ENCODE assay signal across 9 cellular contexts in the genomic region with DNA sequence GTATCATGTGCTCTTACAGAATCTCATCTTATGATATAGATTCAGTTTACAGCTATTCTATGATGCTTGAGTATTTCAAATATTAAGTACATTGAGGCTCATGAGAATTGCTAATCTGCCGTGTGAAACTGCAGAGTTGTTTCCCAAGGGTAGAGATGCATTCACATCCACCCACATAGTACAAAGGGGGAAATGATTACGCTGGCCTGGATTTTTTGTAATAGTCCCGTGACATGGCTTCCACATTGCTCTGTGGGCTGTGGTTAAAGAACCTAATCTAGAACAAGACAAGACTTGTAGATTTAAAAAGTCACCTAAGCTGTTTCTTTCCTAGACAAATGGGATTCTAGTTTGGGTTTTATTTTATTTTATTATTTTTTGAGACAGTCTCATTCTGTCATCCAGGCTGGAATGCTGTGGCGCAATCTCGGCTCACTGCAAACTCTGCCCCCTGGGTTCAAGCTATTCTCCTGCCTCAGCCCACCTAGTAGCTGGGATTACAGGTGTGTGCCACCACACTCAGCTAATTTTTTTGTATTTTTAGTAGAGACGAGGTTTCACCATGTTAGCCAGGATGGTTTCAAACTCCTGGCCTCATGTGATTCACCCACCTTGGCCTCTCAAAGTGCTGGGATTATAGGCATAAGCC. TPM values are rescaled to one million over a fixed set of nuclear protein-coding genes. Genes with fewer than 3 reads are reported as not detected.
A peak's percentile ranks its signal among the peaks of the same experiment; 100 is the strongest.
DNase-seq lines count a peak whose midpoint lies in the region; ATAC-seq and TF ChIP-seq lines count a peak whose summit lies in the region.
"Had no signal": no experiment of that assay in that cellular context is flagged by ENCODE, and none has a peak within 500 bp of the region (broad histone marks: within the 10 kb centered on the region; RNA-seq: fewer than 3 reads in every experiment).

No MANE protein-coding gene starts in this region.

- TF ChIP-seq CTCF in mucosa of descending colon (IDR thresholded peaks at IDR 0.05) = no peak

- DNase-seq in T-helper 17 cell (no peak), mesenchymal stem cell (no peak), mucosa of descending colon (no peak), T-helper 2 cell (no peak), KBM-7 (no peak)
- no peak for DNase-seq in effector CD8-positive, alpha-beta T cell (lab: John Stamatoyannopoulos, UW)

- H3K4ac ChIP-seq in mesenchymal stem cell (ENCODE audit: low read depth in 1 of 2, low read length in 2 of 2) = no peak overlapping the region

- H3K36me3 ChIP-seq in mesenchymal stem cell (ENCODE audit: control insufficient read depth in 1 of 2, insufficient read depth in 2 of 2, low read depth in 1 of 2, low read length in 2 of 2) = no peaks in the 10 kb centered on the region
- no peaks in the 10 kb centered on the region for H3K36me3 ChIP-seq in mucosa of descending colon (ENCODE audit: low read depth)

- no peak overlapping the region for H2BK15ac ChIP-seq in mesenchymal stem cell (ENCODE audit: low read depth, poor library complexity, severe bottlenecking)

- intact Hi-C loops in mucosa of descending colon (cut with DNase I, micrococcal nuclease) = loop anchor here in 1 of 2 donors (10.0 kb wide), 1 partner anchor 303 kb away; no protein-coding TSS in a partner anchor

- H3K79me1 ChIP-seq in mesenchymal stem cell (replicated peaks; ENCODE audit: low read length, poor library complexity, severe bottlenecking) = no peaks in the 10 kb centered on the region

- H2BK120ac ChIP-seq in mesenchymal stem cell (ENCODE audit: low read depth, low read length) = no peak overlapping the region

- H3K4me3 Mint-ChIP-seq in T-helper 17 cell = no peak overlapping the region

- no peaks in the 10 kb centered on the region for H3K27me3 ChIP-seq in mesenchymal stem cell (ENCODE audit: control insufficient read depth in 1 of 2, insufficient read depth in 1 of 2, low read length in 2 of 2)

- H3K27me3 Mint-ChIP-seq in T-helper 17 cell = no peaks in the 10 kb centered on the region

- peak overlapping the region; percentile 52 for H3K9ac ChIP-seq in mesenchymal stem cell (ENCODE audit: low read length)

- H3K4me3 ChIP-seq in mesenchymal stem cell (ENCODE audit: insufficient read depth in 1 of 2, low read depth in 1 of 2, low read length in 2 of 2) = peak overlapping the region in 1 of 2 experiments; percentile 34
- no peak overlapping the region for H3K4me3 ChIP-seq in mucosa of descending colon
- H3K4me3 ChIP-seq: SK-N-MC had no signal

- ATAC-seq in GM18511 (IDR thresholded peaks at IDR 0.05; ENCODE audit: unreplicated experiment) = peak; percentile 51
- peak; percentile 67 for ATAC-seq in HG02798 (IDR thresholded peaks at IDR 0.05; ENCODE audit: poor library complexity, unreplicated experiment)
- ATAC-seq in T-helper 17 cell = peak; percentile 59
- ATAC-seq in mucosa of descending colon = no peak

- no peak overlapping the region for H2BK12ac ChIP-seq in mesenchymal stem cell (ENCODE audit: low read length in 2 of 2)

- H3K14ac ChIP-seq in mesenchymal stem cell (ENCODE audit: low read length in 2 of 2) = no peak overlapping the region

- H3K4me1 Mint-ChIP-seq in T-helper 17 cell = peaks cover 7% of the 10 kb centered on the region

- H3K4me1 ChIP-seq in mesenchymal stem cell (ENCODE audit: control insufficient read depth, insufficient read depth, low read depth, low read length) (no peaks in the 10 kb centered on the region), mucosa of descending colon (ENCODE audit: low read depth) (no peaks in the 10 kb centered on the region)

- H4K91ac ChIP-seq in mesenchymal stem cell (ENCODE audit: low read length) = no peak overlapping the region

- H3K23ac ChIP-seq in mesenchymal stem cell (ENCODE audit: low read length in 2 of 2) = no peak overlapping the region

- 93% methylated on average over 4 of the region's 6 CpGs for WGBS in mesenchymal stem cell

- H2AFZ ChIP-seq in mesenchymal stem cell (ENCODE audit: low read depth, low read length) = no peak overlapping the region

- H2BK5ac ChIP-seq in mesenchymal stem cell (ENCODE audit: low read depth, low read length, poor library complexity, severe bottlenecking) = no peak overlapping the region

- H3K9me3 ChIP-seq in T-helper 17 cell (ENCODE audit: control insufficient read depth, low read length, poor library complexity, severe bottlenecking) = no peaks in the 10 kb centered on the region
- H3K9me3 ChIP-seq in mesenchymal stem cell (ENCODE audit: control insufficient read depth, low read length) = no peaks in the 10 kb centered on the region
- no peaks in the 10 kb centered on the region for H3K9me3 ChIP-seq in mucosa of descending colon

- H3K18ac ChIP-seq in mesenchymal stem cell (ENCODE audit: low read depth in 1 of 2, low read length in 2 of 2) = no peak overlapping the region

- H4K8ac ChIP-seq in mesenchymal stem cell (ENCODE audit: low read length) = no peak overlapping the region

- H3K27ac Mint-ChIP-seq in T-helper 17 cell = no peak overlapping the region

- H3K36me3 Mint-ChIP-seq in T-helper 17 cell (ENCODE audit: low read depth) = no peaks in the 10 kb centered on the region

- H2AK5ac ChIP-seq in mesenchymal stem cell (ENCODE audit: low read length, severe bottlenecking) = no peak overlapping the region

- H3K4me2 ChIP-seq in mesenchymal stem cell (ENCODE audit: low read length, poor library complexity, severe bottlenecking) = no peak overlapping the region

- in situ Hi-C loops in KBM-7 (cut with MboI; ENCODE audit: low pct_unique_long_range_greater_than_20kb, low sequenced_read_pairs) = loop anchor here (10.0 kb wide), 1 partner anchor 183 kb away; no protein-coding TSS in a partner anchor

- no peak overlapping the region for H3K27ac ChIP-seq in mesenchymal stem cell (ENCODE audit: low read length, poor library complexity, severe bottlenecking)
- H3K27ac ChIP-seq: SK-N-MC had no signal

RNA-seq across cellular contexts. Expression of gene RIOX1, which starts 13.0 kb away (rescaled TPM):
- total RNA-seq in T-helper 17 cell = 10 to 100 TPM; 25.1 to 31.7 TPM
- polyA plus RNA-seq in mesenchymal stem cell (2013, experiment 1 of 2) = 6.5 TPM
- 6.7 TPM for polyA plus RNA-seq in mesenchymal stem cell (2013, experiment 2 of 2)
- total RNA-seq in mucosa of descending colon = 10 to 100 TPM in 2 of 3 donors, 1 to 10 TPM in 1; 7.9 to 11.7 (median 10.1) TPM

RNA-seq across cellular contexts. Expression of gene NUMB, which starts 19.4 kb away (rescaled TPM):
- total RNA-seq in T-helper 17 cell (10 to 100 TPM; 38.8 to 45.7 TPM), mucosa of descending colon (100 to 1,000 TPM in 2 of 3 donors, 10 to 100 TPM in 1; 98.5 to 115 (median 112) TPM)
- polyA plus RNA-seq in mesenchymal stem cell (2013, experiment 1 of 2) = 98.9 TPM
- 96.7 TPM for polyA plus RNA-seq in mesenchymal stem cell (2013, experiment 2 of 2)

RNA-seq across cellular contexts. Expression of gene ACOT1, which starts 59.2 kb away (rescaled TPM):
- 1 to 10 TPM; 2.2 to 3.6 TPM for total RNA-seq in T-helper 17 cell
- polyA plus RNA-seq in mesenchymal stem cell (2013, experiment 1 of 2) = 14.5 TPM
- 14.8 TPM for polyA plus RNA-seq in mesenchymal stem cell (2013, experiment 2 of 2)
- total RNA-seq in mucosa of descending colon = 1 to 10 TPM; 6.6 to 8.7 (median 8.3) TPM
